1 cellular context compared by ENCODE assay signal in genomic region chr19:15177269-15178116, GRCh38.
TF ChIP-seq lines count a peak whose summit lies in the region.

No MANE protein-coding gene starts in this region.

TF ChIP-seq in HEK293, 187 proteins besides CTCF, POLR2A, EP300 and RAD21 (continued from another document and continues in another):
- TF ChIP-seq ELK4 (IDR thresholded peaks at IDR 0.05; ENCODE audit: borderline replicate concordance, low read depth, low read length), result no peak
- TF ChIP-seq INSM2 (tag by site-specific recombination; IDR thresholded peaks at IDR 0.05), result no peak; the same call in 1 of the 2 replicates
- TF ChIP-seq ZNF175 (tag by site-specific recombination; IDR thresholded peaks at IDR 0.05), result no peak
- no peak for TF ChIP-seq ZSCAN16 (tag by site-specific recombination; IDR thresholded peaks at IDR 0.05)
- TF ChIP-seq ZNF623 (tag by site-specific recombination; IDR thresholded peaks at IDR 0.05), result no peak
- TF ChIP-seq ZNF558 (tag by site-specific recombination; IDR thresholded peaks at IDR 0.05), result no peak
- TF ChIP-seq GLI2 (tag by site-specific recombination; IDR thresholded peaks at IDR 0.05; ENCODE audit: borderline replicate concordance, low read depth), result no peak
- no peak for TF ChIP-seq MEIS1 (CRISPR knock-in tag; IDR thresholded peaks at IDR 0.05; ENCODE audit: borderline replicate concordance)
- 0 out of 2 replicates have a peak, but pooled peaks have one; percentile 8 for TF ChIP-seq EGR2 (tag by site-specific recombination; IDR thresholded peaks at IDR 0.05; ENCODE audit: low read depth)
- no peak for TF ChIP-seq KLF10 (tag by site-specific recombination; IDR thresholded peaks at IDR 0.05)
- peak; percentile 53 for TF ChIP-seq ZNF366 (tag by site-specific recombination; conservative IDR thresholded peaks at IDR 0.05)
- no peak for TF ChIP-seq PRDM2 (tag by site-specific recombination; IDR thresholded peaks at IDR 0.05; ENCODE audit: borderline replicate concordance)
- TF ChIP-seq KLF7 (tag by site-specific recombination; IDR thresholded peaks at IDR 0.05; ENCODE audit: borderline replicate concordance), result no peak
- TF ChIP-seq GLI4 (tag by site-specific recombination; IDR thresholded peaks at IDR 0.05), result 0 out of 2 replicates have a peak, but pooled peaks have one; percentile 16
- peak; percentile 41; the same call in 1 of the 2 replicates for TF ChIP-seq ZNF2 (tag by site-specific recombination; IDR thresholded peaks at IDR 0.05)
- TF ChIP-seq ZNF560 (tag by site-specific recombination; IDR thresholded peaks at IDR 0.05; ENCODE audit: borderline replicate concordance), result no peak
- TF ChIP-seq ZNF660 (tag by site-specific recombination; IDR thresholded peaks at IDR 0.05), result no peak; the same call in 1 of the 2 replicates
- 0 out of 2 replicates have a peak, but pooled peaks have one; percentile 22 for TF ChIP-seq ZNF610 (tag by site-specific recombination; IDR thresholded peaks at IDR 0.05; ENCODE audit: borderline replicate concordance)
- TF ChIP-seq BCL6B (tag by site-specific recombination; IDR thresholded peaks at IDR 0.05), result no peak
- TF ChIP-seq ZNF157 (tag by site-specific recombination; IDR thresholded peaks at IDR 0.05), result no peak
- TF ChIP-seq ZBTB8A (tag by site-specific recombination; IDR thresholded peaks at IDR 0.05), result 0 out of 2 replicates have a peak, but pooled peaks have one; percentile 11
- no peak for TF ChIP-seq ZNF280C (tag by site-specific recombination; IDR thresholded peaks at IDR 0.05)
- TF ChIP-seq YY1 (tag by site-specific recombination; IDR thresholded peaks at IDR 0.05), result no peak
- TF ChIP-seq ZNF26 (tag by site-specific recombination; IDR thresholded peaks at IDR 0.05), result no peak
- no peak for TF ChIP-seq KLF17 (tag by site-specific recombination; IDR thresholded peaks at IDR 0.05)
- no peak for TF ChIP-seq ZNF658 (tag by site-specific recombination; IDR thresholded peaks at IDR 0.05)
- TF ChIP-seq ZNF280D (tag by site-specific recombination; IDR thresholded peaks at IDR 0.05), result no peak
- no peak for TF ChIP-seq ZBTB49 (tag by site-specific recombination; IDR thresholded peaks at IDR 0.05; ENCODE audit: low read depth)
- peak; percentile 34; the same call in 1 of the 2 replicates for TF ChIP-seq ZNF341 (tag by site-specific recombination; IDR thresholded peaks at IDR 0.05; ENCODE audit: low read depth)
- TF ChIP-seq ZNF692 (tag by site-specific recombination; IDR thresholded peaks at IDR 0.05), result peak; percentile 74
